ENCODE assay signal across 8 cellular contexts in the genomic region with DNA sequence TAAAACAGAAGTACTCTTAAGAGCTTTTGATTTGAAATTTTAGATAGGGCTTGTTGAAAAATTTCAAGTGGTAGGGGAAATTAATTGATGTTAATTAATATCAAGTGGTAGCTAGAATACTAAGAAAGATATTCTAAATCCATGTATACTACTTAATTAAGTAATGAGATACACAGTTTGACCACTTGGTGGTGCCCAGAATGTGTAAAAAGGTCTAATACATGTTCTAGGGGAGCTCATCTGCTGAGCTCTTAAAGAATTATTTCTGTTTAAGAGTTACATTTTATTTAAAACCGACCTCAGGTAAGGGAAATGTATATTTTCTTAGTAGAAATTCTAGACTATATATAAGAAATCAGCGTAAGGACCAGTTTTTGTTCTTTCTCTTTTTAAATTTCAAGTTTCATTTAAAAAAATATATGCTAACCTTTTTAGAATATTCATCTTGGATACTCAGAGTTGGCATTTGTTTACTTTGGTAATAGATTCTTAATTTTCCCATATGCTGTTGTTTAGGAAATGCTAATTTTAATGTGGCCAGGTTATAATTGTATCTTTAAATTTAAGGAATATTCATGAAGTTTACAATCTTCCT.
DNase-seq lines count a peak whose midpoint lies in the region; ATAC-seq and TF ChIP-seq lines count a peak whose summit lies in the region.

No MANE protein-coding gene starts in this region.

- DNase-seq in activated CD8-positive, alpha-beta memory T cell treated with anti-CD3 and anti-CD28 coated beads, Interleukin-2, amount 50 U/mL, for 1 hour (ENCODE audit: extremely low read depth): peak; percentile 9
- no peak for DNase-seq in activated CD8-positive, alpha-beta memory T cell treated with anti-CD3 and anti-CD28 coated beads, Interleukin-2, amount 50 U/mL, for 48 hours
- DNase-seq in Kasumi-1 (lab: John Stamatoyannopoulos, UW) (peak; percentile 76 to 80), glomerular visceral epithelial cell (ENCODE audit: extremely low spot score) (peak; percentile 58), thoracic aorta (ENCODE audit: low spot score) (no peak), mucosa of gallbladder (ENCODE audit: low spot score) (no peak)

- ATAC-seq in GM19455 (IDR thresholded peaks at IDR 0.05; ENCODE audit: unreplicated experiment) (peak; percentile 69), thoracic aorta (ENCODE audit: insufficient number of reproducible peaks, low FRiP score, low read depth) (no peak)

- peak; percentile 88 for TF ChIP-seq CTCF in VCaP (conservative IDR thresholded peaks at IDR 0.05)
- TF ChIP-seq CTCF in thoracic aorta (IDR thresholded peaks at IDR 0.05): peak; percentile 35

- no peaks in the 10 kb centered on the region for H3K4me1 ChIP-seq in thoracic aorta (ENCODE audit: control insufficient read depth in 1 of 2, low read depth in 2 of 2)

- H3K27me3 ChIP-seq in thoracic aorta (replicated peaks; ENCODE audit: insufficient read depth): no peaks in the 10 kb centered on the region

- no peak overlapping the region for H3K4me3 ChIP-seq in thoracic aorta

- H3K27ac ChIP-seq in VCaP (no peak overlapping the region), thoracic aorta (no peak overlapping the region)

- H3K9me3 ChIP-seq in thoracic aorta: no peaks in the 10 kb centered on the region

- peaks cover 9% of the 10 kb centered on the region for H3K36me3 ChIP-seq in thoracic aorta

Comparison
In these comparisons a context has a peak if more than half of its experiments do, and no peak if none do; other contexts are left out.
1. DNase-seq: peak in activated CD8-positive, alpha-beta memory T cell treated with anti-CD3 and anti-CD28 coated beads, Interleukin-2, amount 50 U/mL, for 1 hour (single experiment), Kasumi-1 (2 of 2) and glomerular visceral epithelial cell (single experiment); none in activated CD8-positive, alpha-beta memory T cell treated with anti-CD3 and anti-CD28 coated beads, Interleukin-2, amount 50 U/mL, for 48 hours (single experiment), thoracic aorta (single experiment) and mucosa of gallbladder (single experiment).